Comparison of ENCODE assay signal across 8 cellular contexts in the genomic region with DNA sequence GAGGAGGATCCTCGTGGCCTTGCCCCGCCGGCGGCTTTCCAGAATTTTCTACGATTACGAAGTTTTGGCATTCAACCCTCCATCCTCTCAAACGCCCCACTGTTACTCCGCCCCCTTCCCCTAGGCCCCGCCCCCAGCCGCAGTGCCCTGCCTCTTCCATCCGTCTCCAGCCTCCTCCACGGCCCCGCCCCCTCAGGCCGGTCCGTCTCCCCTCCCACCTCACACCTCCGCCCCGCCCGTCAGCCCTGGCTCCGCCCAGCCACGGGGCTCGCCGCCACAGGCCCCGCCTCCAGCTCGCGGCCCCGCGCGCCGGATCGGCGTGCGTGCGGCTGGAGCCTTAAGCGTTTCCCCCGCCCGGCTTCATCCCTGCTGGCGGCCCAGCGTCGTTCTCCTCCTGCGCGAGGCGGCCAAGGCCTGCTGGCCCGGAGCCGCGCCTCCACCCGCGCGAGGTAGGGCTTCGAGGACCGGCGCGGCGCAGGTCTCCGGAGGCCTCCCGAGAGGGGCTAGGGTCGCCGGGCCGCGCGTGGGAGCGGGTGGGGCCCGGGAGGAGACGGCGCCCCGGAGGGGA. TPM values are rescaled to one million over a fixed set of nuclear protein-coding genes. Genes with fewer than 3 reads are reported as not detected.
DNase-seq lines count a peak whose midpoint lies in the region; ATAC-seq, FAIRE-seq and TF ChIP-seq lines count a peak whose summit lies in the region.

A gene with protein sequence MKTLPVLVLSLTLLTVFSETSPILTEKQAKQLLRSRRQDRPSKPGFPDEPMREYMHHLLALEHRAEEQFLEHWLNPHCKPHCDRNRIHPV (minus strand): TSS at position 109 of the 568 bp plus-strand sequence. CDS start 18,110 bp downstream, outside the sequence.
A gene (plus strand): TSS at position 340 of the 568 bp plus-strand sequence. CDS start 645 bp downstream, outside the sequence.

- H3K4me1 Mint-ChIP-seq in astrocyte (ENCODE audit: low read depth, unreplicated experiment): peaks cover 10% of the 10 kb centered on the region

- peak within 1 kb of the TSS; percentile 35 for H3K27ac Mint-ChIP-seq in astrocyte (ENCODE audit: unreplicated experiment)

- TF ChIP-seq CTCF in astrocyte (IDR thresholded peaks at IDR 0.05; ENCODE audit: insufficient read depth, low read depth, low read length): no peak
- no peak for TF ChIP-seq CTCF in hepatocyte (IDR thresholded peaks at IDR 0.05; ENCODE audit: poor library complexity)
- TF ChIP-seq CTCF in retinal pigment epithelial cell (conservative IDR thresholded peaks at IDR 0.05; ENCODE audit: low read depth, low read length): no peak

- H3K4me1 ChIP-seq in astrocyte (ENCODE audit: insufficient read depth, low read length) (no peaks in the 10 kb centered on the region), hepatocyte (ENCODE audit: insufficient read depth) (peaks cover 7% of the 10 kb centered on the region)

- H4K20me1 ChIP-seq in astrocyte (ENCODE audit: insufficient read depth, low read length) (peaks cover 19% of the 10 kb centered on the region), hepatocyte (ENCODE audit: insufficient read depth, poor library complexity, severe bottlenecking) (no peaks in the 10 kb centered on the region)

- DNase-seq in NCI-H1694 (lab: John Stamatoyannopoulos, UW) (peak; percentile 91), T-helper 22 cell (ENCODE audit: low read depth) (peak; percentile 97), astrocyte (ENCODE audit: low read depth) (peak; percentile 80), hepatocyte (ENCODE audit: low spot score) (peak; percentile 98), retinal pigment epithelial cell (ENCODE audit: low read depth) (peak; percentile 70), OCI-M2 (lab: John Stamatoyannopoulos, UW; ENCODE audit: unreplicated experiment) (no peak)

- H3K9me2 ChIP-seq in hepatocyte (replicated peaks; ENCODE audit: insufficient read depth): no peaks in the 10 kb centered on the region

- no peaks in the 10 kb centered on the region for H3K27me3 ChIP-seq in astrocyte (ENCODE audit: insufficient read depth, low read length)
- no peaks in the 10 kb centered on the region for H3K27me3 ChIP-seq in hepatocyte

- H3K4me3 ChIP-seq in astrocyte (ENCODE audit: insufficient read depth, low read depth, low read length) (peak within 1 kb of the TSS; percentile 74), hepatocyte (peak within 1 kb of the TSS; percentile 74), retinal pigment epithelial cell (ENCODE audit: low read length) (peak within 1 kb of the TSS; percentile 73)

- peak within 1 kb of the TSS; percentile 90 for H3K4me3 Mint-ChIP-seq in astrocyte (ENCODE audit: unreplicated experiment)

- peak; percentile 75 for ATAC-seq in GM18502 (IDR thresholded peaks at IDR 0.05; ENCODE audit: poor library complexity, unreplicated experiment)
- ATAC-seq in HG02938 (IDR thresholded peaks at IDR 0.05; ENCODE audit: unreplicated experiment): peak; percentile 61

- no peak for FAIRE-seq in astrocyte (lab: Jason Lieb, UNC)

- H3K27ac ChIP-seq in astrocyte (ENCODE audit: low read depth, low read length) (peak within 1 kb of the TSS; percentile 60), hepatocyte (peak within 1 kb of the TSS; percentile 86)

- no peaks in the 10 kb centered on the region for H3K27me3 Mint-ChIP-seq in astrocyte (ENCODE audit: low read depth, unreplicated experiment)

- peak within 1 kb of the TSS; percentile 69 for H3K9ac ChIP-seq in astrocyte (ENCODE audit: low read length)

- H3K9me3 ChIP-seq in astrocyte (ENCODE audit: insufficient read depth, low read depth, low read length): no peaks in the 10 kb centered on the region
- H3K9me3 ChIP-seq in hepatocyte (ENCODE audit: low read depth): no peaks in the 10 kb centered on the region

- peaks cover 6% of the 10 kb centered on the region for H3K36me3 Mint-ChIP-seq in astrocyte (ENCODE audit: low read depth, unreplicated experiment)

- H3K79me2 ChIP-seq in astrocyte (ENCODE audit: insufficient read depth, low read length) (peaks cover 13% of the 10 kb centered on the region), hepatocyte (peaks cover 12% of the 10 kb centered on the region)

- H3K4me2 ChIP-seq in astrocyte (ENCODE audit: low read length) (peak within 1 kb of the TSS; percentile 90), hepatocyte (peak within 1 kb of the TSS; percentile 94)

- no peaks in the 10 kb centered on the region for H3K9me3 Mint-ChIP-seq in astrocyte (ENCODE audit: unreplicated experiment)

- WGBS in hepatocyte (ENCODE audit: low lambda C conversion rate, missing lambda C conversion rate): under 1% methylated on average over 51 of the region's 65 CpGs

- H2AFZ ChIP-seq in astrocyte (ENCODE audit: low read depth, low read length) (peak within 1 kb of the TSS; percentile 88), hepatocyte (peak within 1 kb of the TSS; percentile 88)

- no peaks in the 10 kb centered on the region for H3K36me3 ChIP-seq in astrocyte (ENCODE audit: insufficient read depth, low read length)
- no peaks in the 10 kb centered on the region for H3K36me3 ChIP-seq in hepatocyte (replicated peaks; ENCODE audit: insufficient read depth, low read depth)

RNA-seq across cellular contexts. Expression of the first gene that starts in this region (rescaled TPM):
- total RNA-seq in astrocyte (2.2 and 2.8 TPM in 2 replicates), hepatocyte (0.16 and 0.27 TPM in 2 replicates)
- polyA plus RNA-seq in hepatocyte: 0.73 and 1.6 TPM in 2 replicates

RNA-seq across cellular contexts. Expression of the second gene that starts in this region (rescaled TPM):
- total RNA-seq in astrocyte (5.2 and 5.5 TPM in 2 replicates), hepatocyte (5.5 and 6.6 TPM in 2 replicates)
- 1.2 and 3.4 TPM in 2 replicates for polyA plus RNA-seq in hepatocyte
